23 cellular contexts compared by ENCODE assay signal in the genomic region with DNA sequence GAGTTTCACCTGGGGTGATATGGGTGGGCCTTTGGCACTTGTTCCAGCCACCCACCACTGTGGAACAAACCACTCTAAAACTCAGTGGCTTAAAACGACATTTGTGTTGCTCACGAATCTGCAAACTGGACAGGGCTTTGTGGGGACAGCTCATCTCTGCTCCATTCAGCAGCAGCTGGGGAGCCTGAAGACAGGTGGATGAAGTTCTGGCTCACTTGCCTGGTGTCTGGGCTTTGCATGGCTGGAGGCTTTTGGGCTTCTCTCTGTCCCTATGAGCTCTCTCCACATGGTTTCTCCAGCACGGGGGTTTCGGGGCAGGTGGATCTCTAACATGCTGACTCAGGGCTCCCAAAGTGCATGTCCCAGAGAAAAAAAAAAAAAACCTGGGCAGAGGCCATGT.
DNase-seq lines count a peak whose midpoint lies in the region; ATAC-seq and TF ChIP-seq lines count a peak whose summit lies in the region.
"Had no signal": no experiment of that assay in that cellular context is flagged by ENCODE, and none has a peak within 500 bp of the region (broad histone marks: within the 10 kb centered on the region; RNA-seq: fewer than 3 reads in every experiment).

No MANE protein-coding gene starts in this region.

- H3K4me1 ChIP-seq in left ventricle myocardium inferior = peaks cover 7% of the 10 kb centered on the region
- H3K4me1 ChIP-seq in thyroid gland = peaks cover 10 to 37% of the 10 kb centered on the region in 2 donors
- H3K4me1 ChIP-seq: A549; BE2C; BLaER1 treated with 17β-estradiol and CSF1 and Interleukin-3, amounts not matched to agents 10 nM and 100 nM; HAP-1 had no signal

- TF ChIP-seq POLR2A in thyroid gland (IDR thresholded peaks at IDR 0.05) = peak in 1 of 2 donors; percentile 44

- no peaks in the 10 kb centered on the region for H3K27me3 ChIP-seq in left ventricle myocardium inferior (ENCODE audit: low read depth)
- H3K27me3 ChIP-seq in thyroid gland = no peaks in the 10 kb centered on the region
- H3K27me3 ChIP-seq: BE2C; BLaER1 treated with 17β-estradiol and CSF1 and Interleukin-3, amounts not matched to agents 10 nM and 100 nM had no signal

- H3K36me3 ChIP-seq in left ventricle myocardium inferior (no peaks in the 10 kb centered on the region), thyroid gland (no peaks in the 10 kb centered on the region)
- H3K36me3 ChIP-seq: BE2C; BLaER1 treated with 17β-estradiol and CSF1 and Interleukin-3, amounts not matched to agents 10 nM and 100 nM; HAP-1 had no signal

- H3K4me3 ChIP-seq in left ventricle myocardium inferior (no peak overlapping the region), coronary artery (no peak overlapping the region), thyroid gland (replicated peaks in 1 of 3) (no peak overlapping the region)
- H3K4me3 ChIP-seq: A549; BLaER1 treated with 17β-estradiol and CSF1 and Interleukin-3, amounts not matched to agents 10 nM and 100 nM; GM12878; HAP-1 had no signal

- DNase-seq in cardiac septum (ENCODE audit: low spot score) (peak; percentile 56), left ventricle myocardium inferior (no peak), coronary artery (ENCODE audit: low spot score) (peak; percentile 31), myocyte (ENCODE audit: low read depth) (peak; percentile 84), thyroid gland (peak; percentile 76 to 79), SIG-M5 treated with dmso at 0.1 percent for 504 hours (lab: John Stamatoyannopoulos, UW; ENCODE audit: unreplicated experiment) (no peak)
- DNase-seq: 8988T; ACHN; AML-193; BE2C; CD4-positive, alpha-beta T cell; CD8-positive, alpha-beta memory T cell; DMS 273 treated with DMSO at 0.1 percent for 48 hours; DMS79; EL; GDM1; GOT3; HFFc6 had no signal

- H3K9me3 ChIP-seq in left ventricle myocardium inferior (replicated peaks) = no peaks in the 10 kb centered on the region
- H3K9me3 ChIP-seq in thyroid gland = no peaks in the 10 kb centered on the region
- H3K9me3 ChIP-seq: A549; BE2C; BLaER1 treated with 17β-estradiol and CSF1 and Interleukin-3, amounts not matched to agents 10 nM and 100 nM; HAP-1 had no signal

- H3K27ac ChIP-seq in left ventricle myocardium inferior (replicated peaks) = no peak overlapping the region
- no peak overlapping the region for H3K27ac ChIP-seq in coronary artery
- H3K27ac ChIP-seq in thyroid gland = peak overlapping the region; percentile 65 to 75 (median 66)
- H3K27ac ChIP-seq: A549; BLaER1 treated with 17β-estradiol and CSF1 and Interleukin-3, amounts not matched to agents 10 nM and 100 nM had no signal

- no peak for ATAC-seq in HG03460 (IDR thresholded peaks at IDR 0.05; ENCODE audit: unreplicated experiment)
- ATAC-seq: A549, GM12878 had no signal

- intact Hi-C loops in cardiac septum (cut with DNase I) (no loop called here), left ventricle myocardium inferior (cut with micrococcal nuclease) (no loop called here), thyroid gland (cut with DNase I) (no loop called here)

- no peak for TF ChIP-seq CTCF in left ventricle myocardium inferior (IDR thresholded peaks at IDR 0.05; ENCODE audit: borderline replicate concordance)
- no peak for TF ChIP-seq CTCF in coronary artery (IDR thresholded peaks at IDR 0.05)
- no peak for TF ChIP-seq CTCF in thyroid gland (IDR thresholded peaks at IDR 0.05)

- WGBS in thyroid gland, 2 donors = 24 to 64% methylated on average over 4 of the region's 4 CpGs

Comparison
In these comparisons a context has a peak if more than half of its experiments do, and no peak if none do; other contexts are left out.
1. DNase-seq: peak in cardiac septum (single experiment), coronary artery (single experiment), myocyte (single experiment) and thyroid gland (2 of 2); none in left ventricle myocardium inferior (single experiment) and SIG-M5 treated with dmso at 0.1 percent for 504 hours (single experiment).
2. H3K27ac ChIP-seq: peak in thyroid gland (3 of 3); none in left ventricle myocardium inferior (single experiment) and coronary artery (0 of 2).